7 cellular contexts compared by ENCODE assay signal in the genomic region with DNA sequence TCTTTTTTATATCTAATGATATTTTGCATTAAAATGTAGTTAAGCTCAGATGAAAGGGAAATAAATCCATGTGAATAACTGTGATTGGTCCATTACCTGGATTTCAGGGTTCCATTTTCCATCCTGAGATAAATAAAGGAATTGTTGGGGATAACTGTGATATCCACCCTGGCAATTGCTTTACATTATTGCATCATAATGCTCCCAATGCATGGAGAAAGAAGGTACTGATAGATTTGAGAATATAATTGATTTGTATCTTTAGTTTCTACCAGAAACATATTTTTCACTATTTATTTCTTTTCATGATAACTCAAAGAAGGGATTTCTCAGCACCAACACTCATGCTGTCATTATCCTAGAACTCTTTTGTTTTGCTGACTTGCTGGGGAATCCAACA.
"Had no signal": no experiment of that assay in that cellular context is flagged by ENCODE, and none has a peak within 500 bp of the region (broad histone marks: within the 10 kb centered on the region; RNA-seq: fewer than 3 reads in every experiment).

No MANE protein-coding gene starts in this region.

- ATAC-seq: HCT116 had no signal

- H3K36me3 ChIP-seq: HAP-1 had no signal

- H3K4me1 ChIP-seq: HAP-1 had no signal

- H3K9me3 ChIP-seq: HAP-1 had no signal

- H3K4me3 ChIP-seq: GM23248, HAP-1 had no signal

- H2AFZ ChIP-seq: GM23248 had no signal

- H3K27ac ChIP-seq: GM23248, HL-60 had no signal

- H3K9ac ChIP-seq: GM23248 had no signal

- DNase-seq: GM23248, H7, HFFc6, KG1 had no signal
